Comparison of ENCODE assay signal across 12 cellular contexts in genomic region chrX:39518451-39519212, GRCh38.
DNase-seq lines count a peak whose midpoint lies in the region; ATAC-seq and TF ChIP-seq lines count a peak whose summit lies in the region.
"Had no signal": no experiment of that assay in that cellular context is flagged by ENCODE, and none has a peak within 500 bp of the region (broad histone marks: within the 10 kb centered on the region; RNA-seq: fewer than 3 reads in every experiment).

No MANE protein-coding gene starts in this region.

- H3K9me3 ChIP-seq in CD8-positive, alpha-beta memory T cell (ENCODE audit: low read length): no peaks in the 10 kb centered on the region

- H3K36me3 Mint-ChIP-seq in mesothelial cell of epicardium: no peaks in the 10 kb centered on the region
- no peaks in the 10 kb centered on the region for H3K36me3 Mint-ChIP-seq in CD8-positive, alpha-beta memory T cell
- H3K36me3 Mint-ChIP-seq: type B pancreatic cell had no signal

- H3K27ac Mint-ChIP-seq in mesothelial cell of epicardium: peak overlapping the region; percentile 83
- H3K27ac Mint-ChIP-seq in CD8-positive, alpha-beta memory T cell: no peak overlapping the region
- H3K27ac Mint-ChIP-seq: type B pancreatic cell had no signal

- no peaks in the 10 kb centered on the region for H3K36me3 ChIP-seq in CD8-positive, alpha-beta memory T cell (ENCODE audit: insufficient read depth, low read length)

- TF ChIP-seq CTCF in coronary artery (IDR thresholded peaks at IDR 0.05) (no peak), mesothelial cell of epicardium (IDR thresholded peaks at IDR 0.05; ENCODE audit: unreplicated experiment) (no peak)

- no peaks in the 10 kb centered on the region for H3K27me3 ChIP-seq in CD8-positive, alpha-beta memory T cell (ENCODE audit: insufficient read depth, low read length, poor library complexity, severe bottlenecking)

- CTCF ChIA-PET in CD8-positive, alpha-beta memory T cell (lab: Charles Lee): no interaction called here

- H3K9me3 Mint-ChIP-seq in mesothelial cell of epicardium: peaks cover 8% of the 10 kb centered on the region
- H3K9me3 Mint-ChIP-seq in CD8-positive, alpha-beta memory T cell: no peaks in the 10 kb centered on the region

- POLR2A ChIA-PET in CD8-positive, alpha-beta memory T cell (lab: Charles Lee): no interaction called here

- peak overlapping the region; percentile 34 for H3K4me3 ChIP-seq in coronary artery
- H3K4me3 ChIP-seq in CD8-positive, alpha-beta memory T cell (ENCODE audit: low read length): no peak overlapping the region

- DNase-seq in NCI-H1092 treated with DMSO at 0.1 percent for 48 hours (lab: John Stamatoyannopoulos, UW): peak; percentile 85
- DNase-seq in NCI-H1092 (lab: John Stamatoyannopoulos, UW): no peak
- DNase-seq in coronary artery (ENCODE audit: low spot score): no peak
- DNase-seq in mesothelial cell of epicardium (ENCODE audit: low spot score in 2 of 2, unreplicated experiment in 2 of 2): no peak
- peak; percentile 12 for DNase-seq in superior temporal gyrus (ENCODE audit: extremely low spot score)
- no peak for DNase-seq in UCSD-AML1 (lab: John Stamatoyannopoulos, UW; ENCODE audit: unreplicated experiment)
- no peak for DNase-seq in CD8-positive, alpha-beta memory T cell
- DNase-seq: activated CD4-positive, alpha-beta T cell treated with anti-CD3 and anti-CD28 coated beads for 48 hours; activated effector memory CD4-positive, alpha-beta T cell treated with Interleukin-2 at 50 U/mL for 16 hours; SIG-M5 had no signal

- H3K27me3 Mint-ChIP-seq in mesothelial cell of epicardium (ENCODE audit: low read depth): no peaks in the 10 kb centered on the region
- H3K27me3 Mint-ChIP-seq in CD8-positive, alpha-beta memory T cell: peaks cover 3 to 15% of the 10 kb centered on the region in 2 donors
- H3K27me3 Mint-ChIP-seq: type B pancreatic cell had no signal

- no peaks in the 10 kb centered on the region for H3K4me1 ChIP-seq in CD8-positive, alpha-beta memory T cell (ENCODE audit: insufficient read depth, low read length)

- ATAC-seq in HG02938 (IDR thresholded peaks at IDR 0.05; ENCODE audit: unreplicated experiment): no peak

- H3K4me1 Mint-ChIP-seq in mesothelial cell of epicardium: peaks cover 35% of the 10 kb centered on the region
- no peaks in the 10 kb centered on the region for H3K4me1 Mint-ChIP-seq in CD8-positive, alpha-beta memory T cell

- H3K27ac ChIP-seq in coronary artery: peak overlapping the region in 1 of 2 donors; percentile 10
- H3K27ac ChIP-seq in CD8-positive, alpha-beta memory T cell (ENCODE audit: low read depth, low read length): no peak overlapping the region

- H3K4me3 Mint-ChIP-seq in mesothelial cell of epicardium: no peak overlapping the region
- H3K4me3 Mint-ChIP-seq in CD8-positive, alpha-beta memory T cell: no peak overlapping the region
- H3K4me3 Mint-ChIP-seq: type B pancreatic cell had no signal

Comparison
In these comparisons a context has a peak if more than half of its experiments do, and no peak if none do; other contexts are left out.
1. DNase-seq: peak in NCI-H1092 treated with DMSO at 0.1 percent for 48 hours (single experiment) and superior temporal gyrus (single experiment); none in NCI-H1092 (single experiment), coronary artery (single experiment), mesothelial cell of epicardium (0 of 2), UCSD-AML1 (single experiment) and CD8-positive, alpha-beta memory T cell (0 of 5).